Comparison of ENCODE assay signal across 23 cellular contexts in genomic region chr3:542030-542429, GRCh38.
"Had no signal": no experiment of that assay in that cellular context is flagged by ENCODE, and none has a peak within 500 bp of the region (broad histone marks: within the 10 kb centered on the region; RNA-seq: fewer than 3 reads in every experiment).

No MANE protein-coding gene starts in this region.

- DNase-seq: colonic mucosa; effector CD8-positive, alpha-beta T cell; endodermal cell; foreskin fibroblast; gastrocnemius medialis; heart left ventricle; kidney; left lung; mesenchymal stem cell; midbrain; naive thymus-derived CD4-positive, alpha-beta T cell; pancreas; sigmoid colon; stimulated activated CD4-positive, alpha-beta T cell treated with anti-CD3 and anti-CD28 coated beads, Interleukin-2, amount 100 ng/mL, for 24 hours; stimulated activated CD4-positive, alpha-beta T cell treated with anti-CD3 and anti-CD28 coated beads, Interleukin-4, amount 100 ng/mL, for 24 hours; stimulated activated naive CD8-positive, alpha-beta T cell treated with anti-CD3 and anti-CD28 coated beads, Interleukin-15, Interleukin-2, amounts not matched to agents 100 U/mL and 50 U/mL, for 24 hours; substantia nigra; testis; upper lobe of left lung had no signal

- H3K4me1 Mint-ChIP-seq: naive thymus-derived CD4-positive, alpha-beta T cell; stimulated activated memory B cell treated with anti-CD40 and anti-IgM and Interleukin-4, amounts not matched to agents 10 μg/mL and 1 μg/mL and 100 μg/mL, for 72 hours had no signal

- H3K27ac Mint-ChIP-seq: dendritic cell treated with granulocyte-macrophage colony-stimulating factor and Interleukin-4, amounts not matched to agents 40 ng/mL and 50 ng/mL, for 4 days; endodermal cell; naive thymus-derived CD4-positive, alpha-beta T cell; progenitor cell of endocrine pancreas; stimulated activated memory B cell treated with anti-CD40 and anti-IgM and Interleukin-4, amounts not matched to agents 10 μg/mL and 1 μg/mL and 100 μg/mL, for 72 hours had no signal

- H3K36me3 Mint-ChIP-seq: naive thymus-derived CD4-positive, alpha-beta T cell; stimulated activated memory B cell treated with anti-CD40 and anti-IgM and Interleukin-4, amounts not matched to agents 10 μg/mL and 1 μg/mL and 100 μg/mL, for 72 hours had no signal

- H3K4me3 Mint-ChIP-seq: dendritic cell treated with granulocyte-macrophage colony-stimulating factor and Interleukin-4, amounts not matched to agents 40 ng/mL and 50 ng/mL, for 4 days; endodermal cell; naive thymus-derived CD4-positive, alpha-beta T cell; stimulated activated memory B cell treated with anti-CD40 and anti-IgM and Interleukin-4, amounts not matched to agents 10 μg/mL and 1 μg/mL and 100 μg/mL, for 72 hours had no signal

- ATAC-seq: esophagus mucosa; gastrocnemius medialis; heart left ventricle; left lung; naive thymus-derived CD4-positive, alpha-beta T cell; pancreas; stimulated activated memory B cell treated with anti-CD40 and anti-IgM and Interleukin-4, amounts not matched to agents 10 μg/mL and 1 μg/mL and 100 μg/mL, for 72 hours; stimulated activated naive CD8-positive, alpha-beta T cell treated with anti-CD3 and anti-CD28 coated beads, Interleukin-15, Interleukin-2, amounts not matched to agents 100 U/mL and 50 U/mL, for 24 hours had no signal

- H3K9me3 Mint-ChIP-seq: endodermal cell; stimulated activated memory B cell treated with anti-CD40 and anti-IgM and Interleukin-4, amounts not matched to agents 10 μg/mL and 1 μg/mL and 100 μg/mL, for 72 hours had no signal

- H3K27me3 Mint-ChIP-seq: dendritic cell treated with granulocyte-macrophage colony-stimulating factor and Interleukin-4, amounts not matched to agents 40 ng/mL and 50 ng/mL, for 4 days; naive thymus-derived CD4-positive, alpha-beta T cell; progenitor cell of endocrine pancreas had no signal
